Comparison of ENCODE assay signal across 9 cellular contexts in the genomic region with DNA sequence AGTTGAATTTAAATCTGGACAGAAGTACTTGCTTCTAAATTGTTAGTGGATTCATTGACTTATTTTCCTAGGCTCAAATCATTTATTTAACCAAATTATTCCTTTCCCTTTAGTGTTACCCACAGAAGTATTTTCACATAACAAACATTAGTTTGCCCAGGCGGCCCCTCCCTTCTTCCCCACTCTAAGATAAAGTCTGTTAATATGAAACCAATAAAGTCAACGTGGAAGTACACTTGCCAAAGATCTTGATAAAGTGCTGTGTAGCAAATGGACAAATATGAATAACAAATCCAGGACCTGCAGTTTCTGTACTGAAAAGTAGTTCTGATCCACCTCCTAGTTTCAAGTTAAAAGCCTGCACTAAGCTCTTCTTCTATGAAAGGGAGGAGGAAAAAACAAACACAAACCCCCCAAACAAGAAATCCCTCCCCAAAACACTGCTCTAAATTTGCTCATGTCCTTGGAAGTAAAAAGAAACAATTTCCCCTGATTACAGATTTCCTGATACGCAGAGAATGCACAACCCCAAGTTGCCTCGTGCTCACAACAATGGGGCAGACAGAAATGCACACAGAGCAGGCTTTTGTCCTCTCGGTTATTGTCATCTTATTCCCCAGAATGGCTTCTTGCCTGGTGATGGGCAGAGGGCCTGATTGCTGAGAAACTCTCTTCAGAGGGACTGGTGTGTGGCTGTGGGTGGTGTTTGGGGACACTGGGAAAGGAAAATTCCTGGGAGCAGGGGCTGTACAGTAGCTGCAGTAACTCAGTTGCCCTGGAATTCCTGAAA. TPM values are rescaled to one million over a fixed set of nuclear protein-coding genes. Genes with fewer than 3 reads are reported as not detected.
A peak's percentile ranks its signal among the peaks of the same experiment; 100 is the strongest.
DNase-seq lines count a peak whose midpoint lies in the region; ATAC-seq, FAIRE-seq and TF ChIP-seq lines count a peak whose summit lies in the region.
"Had no signal": no experiment of that assay in that cellular context is flagged by ENCODE, and none has a peak within 500 bp of the region (broad histone marks: within the 10 kb centered on the region; RNA-seq: fewer than 3 reads in every experiment).

No MANE protein-coding gene starts in this region.

- DNase-seq in GM18507 (ENCODE audit: extremely low spot score, insufficient read length, low read depth) = no peak
- no peak for DNase-seq in SK-N-SH
- peak; percentile 32 for DNase-seq in endothelial cell of umbilical vein (ENCODE audit: low read depth, low spot score)
- no peak for DNase-seq in progenitor cell of endocrine pancreas (ENCODE audit: low spot score, unreplicated experiment)
- no peak for DNase-seq in ecto neural progenitor cell (ENCODE audit: low spot score)
- no peak for DNase-seq in AG08396 (ENCODE audit: low spot score)
- DNase-seq: left cardiac atrium, NCI-H1092 treated with DMSO at 0.1 percent for 48 hours had no signal

- CTCF ChIA-PET in SK-N-SH (lab: Yijun Ruan, JAX) = interaction anchor here (1.3 kb wide), 1 partner anchor 9 kb away, joined by 4 read pairs; no protein-coding TSS in a partner anchor
- CTCF ChIA-PET in endothelial cell of umbilical vein (lab: Charles Lee) = no interaction called here

- peaks cover 10% of the 10 kb centered on the region for H3K9me3 Mint-ChIP-seq in progenitor cell of endocrine pancreas (ENCODE audit: low read depth)

- H3K4me3 ChIP-seq in SK-N-SH (ENCODE audit: low read depth in 2 of 2, low read length in 1 of 2) = no peak overlapping the region
- H3K4me3 ChIP-seq in endothelial cell of umbilical vein (replicated peaks in 1 of 3; ENCODE audit: insufficient read depth in 1 of 3, low read depth in 1 of 3, low read length in 3 of 3) = no peak overlapping the region

- no peak overlapping the region; the same call in 1 of the 2 replicates for H3K9ac ChIP-seq in SK-N-SH
- H3K9ac ChIP-seq in endothelial cell of umbilical vein (replicated peaks; ENCODE audit: extremely low read depth, insufficient read depth, low read length) = no peak overlapping the region

- peak overlapping the region; percentile 50 for H3K27ac Mint-ChIP-seq in progenitor cell of endocrine pancreas

- no peak for TF ChIP-seq RAD21 in SK-N-SH (IDR thresholded peaks at IDR 0.05; ENCODE audit: low read length)

- FAIRE-seq in GM18507 (lab: Jason Lieb, UNC) (peak; percentile 79), endothelial cell of umbilical vein (lab: Jason Lieb, UNC) (no peak)

- H3K9me3 ChIP-seq in SK-N-SH (no peaks in the 10 kb centered on the region), endothelial cell of umbilical vein (replicated peaks; ENCODE audit: control insufficient read depth, insufficient read depth, low read length) (no peaks in the 10 kb centered on the region)

- H3K27ac ChIP-seq in SK-N-SH (ENCODE audit: low read depth in 2 of 2, low read length in 1 of 2) (no peak overlapping the region), endothelial cell of umbilical vein (ENCODE audit: insufficient read depth, low read depth, low read length) (no peak overlapping the region)

- intact Hi-C loops in endothelial cell of umbilical vein (cut with micrococcal nuclease) = no loop called here

- H3K4me1 ChIP-seq in SK-N-SH (ENCODE audit: control insufficient read depth in 1 of 2, insufficient read depth in 2 of 2, low read depth in 1 of 2, low read length in 1 of 2) (peaks cover 2 to 7% of the 10 kb centered on the region in 2 experiments; a peak in 1 of 4 replicates), endothelial cell of umbilical vein (ENCODE audit: control insufficient read depth, extremely low read depth, insufficient read depth, low read length) (peaks cover 3% of the 10 kb centered on the region)

- dilution Hi-C loops in endothelial cell of umbilical vein (cut with MboI; ENCODE audit: extremely low pct_ligation_motif_present, low sequenced_read_pairs) = no loop called here

- H3K79me2 ChIP-seq in SK-N-SH (ENCODE audit: insufficient read depth) (no peaks in the 10 kb centered on the region), endothelial cell of umbilical vein (ENCODE audit: control insufficient read depth, insufficient read depth, low read length) (no peaks in the 10 kb centered on the region)

- H3K36me3 ChIP-seq in SK-N-SH (replicated peaks in 1 of 2; ENCODE audit: control insufficient read depth in 1 of 2, insufficient read depth in 2 of 2, low read length in 1 of 2) (no peaks in the 10 kb centered on the region), endothelial cell of umbilical vein (ENCODE audit: control insufficient read depth in 2 of 2, extremely low read depth in 1 of 2, insufficient read depth in 2 of 2, low read length in 2 of 2) (no peaks in the 10 kb centered on the region)

- H3K4me2 ChIP-seq in SK-N-SH = no peak overlapping the region
- no peak overlapping the region for H3K4me2 ChIP-seq in endothelial cell of umbilical vein (ENCODE audit: insufficient read depth, low read length)

- H4K20me1 ChIP-seq in SK-N-SH (ENCODE audit: insufficient read depth) = no peaks in the 10 kb centered on the region
- no peaks in the 10 kb centered on the region for H4K20me1 ChIP-seq in endothelial cell of umbilical vein (replicated peaks; ENCODE audit: control insufficient read depth, extremely low read depth, insufficient read depth, low read length)

- TF ChIP-seq EP300 in SK-N-SH (IDR thresholded peaks at IDR 0.05; ENCODE audit: borderline replicate concordance in 1 of 2, low read depth in 1 of 2, low read length in 1 of 2) = no peak

- H3K27me3 Mint-ChIP-seq in progenitor cell of endocrine pancreas = no peaks in the 10 kb centered on the region

- H2AFZ ChIP-seq in SK-N-SH (ENCODE audit: low read depth) (peak overlapping the region; percentile 77), endothelial cell of umbilical vein (ENCODE audit: low read depth, low read length) (peak overlapping the region; percentile 67)

- H3K9me1 ChIP-seq in endothelial cell of umbilical vein (replicated peaks; ENCODE audit: control insufficient read depth, extremely low read depth, insufficient read depth, low read length) = no peaks in the 10 kb centered on the region

- H3K27me3 ChIP-seq in SK-N-SH (ENCODE audit: insufficient read depth) (no peaks in the 10 kb centered on the region), endothelial cell of umbilical vein (ENCODE audit: control insufficient read depth in 2 of 2, insufficient read depth in 2 of 2, low read length in 2 of 2) (no peaks in the 10 kb centered on the region)

- H3K36me3 Mint-ChIP-seq in progenitor cell of endocrine pancreas (ENCODE audit: insufficient read depth) = no peaks in the 10 kb centered on the region

- H3F3A ChIP-seq in SK-N-SH (replicated peaks; ENCODE audit: insufficient read depth) = peaks cover 16% of the 10 kb centered on the region

- no TSS peak for BruUV-seq in endothelial cell of umbilical vein (replicated peaks; lab: Mats Ljungman, UMichigan)

- peaks cover 28% of the 10 kb centered on the region for H3K4me1 Mint-ChIP-seq in progenitor cell of endocrine pancreas (ENCODE audit: low read depth)

- WGBS in SK-N-SH (ENCODE audit: low lambda C conversion rate) = 27% methylated on average over 5 of the region's 5 CpGs

- ATAC-seq in HG03565 (IDR thresholded peaks at IDR 0.05; ENCODE audit: unreplicated experiment) = no peak
- ATAC-seq: left cardiac atrium had no signal

- no peak for TF ChIP-seq CTCF in SK-N-SH (IDR thresholded peaks at IDR 0.05)
- TF ChIP-seq CTCF in endothelial cell of umbilical vein (IDR thresholded peaks at IDR 0.05; ENCODE audit: extremely low read depth in 1 of 2, insufficient read depth in 1 of 2, low read depth in 1 of 2, low read length in 2 of 2) = no peak
- no peak for TF ChIP-seq CTCF in progenitor cell of endocrine pancreas (IDR thresholded peaks at IDR 0.05; ENCODE audit: unreplicated experiment)

- no peak overlapping the region for H3K4me3 Mint-ChIP-seq in progenitor cell of endocrine pancreas (ENCODE audit: low read depth)

- no peaks in the 10 kb centered on the region for H3K9me2 ChIP-seq in SK-N-SH

- POLR2A ChIA-PET in SK-N-SH (lab: Yijun Ruan, JAX) (no interaction called here), endothelial cell of umbilical vein (lab: Charles Lee) (no interaction called here)

- no peak for TF ChIP-seq POLR2A in endothelial cell of umbilical vein (IDR thresholded peaks at IDR 0.05; ENCODE audit: low read depth, low read length)

TF ChIP-seq in endothelial cell of umbilical vein, 7 proteins besides CTCF, POLR2A, EP300 and RAD21 (continues in another document):
- TF ChIP-seq EZH2 (IDR thresholded peaks at IDR 0.05; ENCODE audit: borderline replicate concordance, low read depth, low read length, severe bottlenecking) = no peak
- TF ChIP-seq, protein P1, sequence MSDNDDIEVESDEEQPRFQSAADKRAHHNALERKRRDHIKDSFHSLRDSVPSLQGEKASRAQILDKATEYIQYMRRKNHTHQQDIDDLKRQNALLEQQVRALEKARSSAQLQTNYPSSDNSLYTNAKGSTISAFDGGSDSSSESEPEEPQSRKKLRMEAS (IDR thresholded peaks at IDR 0.05; ENCODE audit: insufficient read depth, insufficient read length) = no peak
- no peak for TF ChIP-seq GATA2 (IDR thresholded peaks at IDR 0.05; ENCODE audit: insufficient read depth, insufficient read length, low read depth, low read length)

RNA-seq across cellular contexts. Expression of a gene that starts 23.2 kb away (rescaled TPM):
- polyA plus RNA-seq in SK-N-SH (2012; rRNA removed) (4,830 and 10,669 TPM in 2 replicates), endothelial cell of umbilical vein (4,136 and 4,540 TPM in 2 replicates)
- polyA plus RNA-seq in SK-N-SH (2012; cell fraction: cytosol; rRNA removed) = 11,345 and 16,426 TPM in 2 replicates
- 2,546 and 2,555 TPM in 2 replicates for polyA plus RNA-seq in SK-N-SH (2012; cell fraction: nucleus; rRNA removed)
- total RNA-seq in endothelial cell of umbilical vein (6,742 and 6,858 TPM in 2 replicates), progenitor cell of endocrine pancreas (1,699 and 1,780 TPM in 2 replicates)
- 5,392 and 6,117 TPM in 2 replicates for polyA plus RNA-seq in endothelial cell of umbilical vein (2011; cell fraction: cytosol; rRNA removed)
- 1,581 and 1,597 TPM in 2 replicates for polyA plus RNA-seq in endothelial cell of umbilical vein (2011; cell fraction: nucleus; rRNA removed)
- polyA plus RNA-seq in endothelial cell of umbilical vein (2012) = 9,118 and 13,019 TPM in 2 replicates
- 2,966 and 3,319 TPM in 2 replicates for polyA minus RNA-seq in endothelial cell of umbilical vein
- polyA minus RNA-seq in endothelial cell of umbilical vein (2011; cell fraction: cytosol; rRNA and poly(A)+ RNA removed) = 185 TPM
- polyA minus RNA-seq in endothelial cell of umbilical vein (2011; cell fraction: nucleus; rRNA and poly(A)+ RNA removed) = 736 and 796 TPM in 2 replicates

RNA-seq across cellular contexts. Expression of a gene that starts 46.3 kb away (rescaled TPM):
- polyA plus RNA-seq in SK-N-SH (2012; rRNA removed) (1.9 and 2.6 TPM in 2 replicates), endothelial cell of umbilical vein (not detected in 2 replicates)
- polyA plus RNA-seq in SK-N-SH (2012; cell fraction: cytosol; rRNA removed) = 2.4 and 2.5 TPM in 2 replicates
- polyA plus RNA-seq in SK-N-SH (2012; cell fraction: nucleus; rRNA removed) = 3.1 and 6.2 TPM in 2 replicates
- total RNA-seq in endothelial cell of umbilical vein (not detected in 2 replicates), progenitor cell of endocrine pancreas (not detected in 2 replicates)
- polyA plus RNA-seq in endothelial cell of umbilical vein (2011; cell fraction: cytosol; rRNA removed) = not detected in 2 replicates
- not detected in 2 replicates for polyA plus RNA-seq in endothelial cell of umbilical vein (2011; cell fraction: nucleus; rRNA removed)
- polyA plus RNA-seq in endothelial cell of umbilical vein (2012) = not detected in 2 replicates
- not detected in 2 replicates for polyA minus RNA-seq in endothelial cell of umbilical vein
- polyA minus RNA-seq in endothelial cell of umbilical vein (2011; cell fraction: cytosol; rRNA and poly(A)+ RNA removed) = not detected
- not detected in 2 replicates for polyA minus RNA-seq in endothelial cell of umbilical vein (2011; cell fraction: nucleus; rRNA and poly(A)+ RNA removed)
- total RNA-seq: left cardiac atrium had no signal
